10 cellular contexts compared by ENCODE assay signal in genomic region chr18:74797577-74798151, GRCh38.
A peak's percentile ranks its signal among the peaks of the same experiment; 100 is the strongest.
DNase-seq lines count a peak whose midpoint lies in the region; ATAC-seq and TF ChIP-seq lines count a peak whose summit lies in the region.
"Had no signal": no experiment of that assay in that cellular context is flagged by ENCODE, and none has a peak within 500 bp of the region (broad histone marks: within the 10 kb centered on the region; RNA-seq: fewer than 3 reads in every experiment).

No MANE protein-coding gene starts in this region.

- intact Hi-C loops in Right ventricle myocardium superior (cut with DNase I) = no loop called here
- intact Hi-C loops in cardiac septum (cut with DNase I) = loop anchor here (5.0 kb wide), 1 partner anchor 75 kb away; no protein-coding TSS in a partner anchor

- H3K4me3 Mint-ChIP-seq in type B pancreatic cell = peak overlapping the region; percentile 54

- TF ChIP-seq CTCF in type B pancreatic cell (conservative IDR thresholded peaks at IDR 0.05) = no peak

- peak overlapping the region; percentile 56 for H3K27ac Mint-ChIP-seq in type B pancreatic cell

- peak overlapping the region; percentile 63 for H3K27ac ChIP-seq in caudate nucleus (ENCODE audit: low read depth, low read length)

- H3K4me1 Mint-ChIP-seq in type B pancreatic cell (ENCODE audit: unreplicated experiment) = peaks cover 22% of the 10 kb centered on the region

- peak; percentile 10 for ATAC-seq in Right ventricle myocardium superior (ENCODE audit: poor library complexity)
- peak; percentile 25 for ATAC-seq in HG03103 (IDR thresholded peaks at IDR 0.05; ENCODE audit: low read depth, unreplicated experiment)

- no peaks in the 10 kb centered on the region for H3K36me3 Mint-ChIP-seq in type B pancreatic cell

- no peaks in the 10 kb centered on the region for H3K9me3 Mint-ChIP-seq in type B pancreatic cell

- H3K27me3 Mint-ChIP-seq in type B pancreatic cell = no peaks in the 10 kb centered on the region

- DNase-seq in Right ventricle myocardium superior = no peak
- DNase-seq in cardiac septum (ENCODE audit: low spot score) = no peak
- DNase-seq in caudate nucleus (lab: John Stamatoyannopoulos, UW) = no peak
- DNase-seq in type B pancreatic cell (ENCODE audit: extremely low spot score, unreplicated experiment) = no peak
- DNase-seq in NK-92 treated with Interleukin-12 subunit alpha and Interleukin-12 subunit beta, amount 100 ng/mL, for 24 hours (lab: John Stamatoyannopoulos, UW) = no peak
- no peak for DNase-seq in stimulated activated CD4-positive, alpha-beta T cell treated with anti-CD3 and anti-CD28 coated beads, Interleukin-2, amount 100 ng/mL, for 24 hours
- DNase-seq in DMS153 (lab: John Stamatoyannopoulos, UW) = no peak
- DNase-seq: activated effector memory CD4-positive, alpha-beta T cell treated with anti-CD3 and anti-CD28 coated beads, Interleukin-2, amount 50 U/mL, for 16 hours; glutamatergic neuron had no signal
